Comparison of ENCODE assay signal across 11 cellular contexts in the genomic region with DNA sequence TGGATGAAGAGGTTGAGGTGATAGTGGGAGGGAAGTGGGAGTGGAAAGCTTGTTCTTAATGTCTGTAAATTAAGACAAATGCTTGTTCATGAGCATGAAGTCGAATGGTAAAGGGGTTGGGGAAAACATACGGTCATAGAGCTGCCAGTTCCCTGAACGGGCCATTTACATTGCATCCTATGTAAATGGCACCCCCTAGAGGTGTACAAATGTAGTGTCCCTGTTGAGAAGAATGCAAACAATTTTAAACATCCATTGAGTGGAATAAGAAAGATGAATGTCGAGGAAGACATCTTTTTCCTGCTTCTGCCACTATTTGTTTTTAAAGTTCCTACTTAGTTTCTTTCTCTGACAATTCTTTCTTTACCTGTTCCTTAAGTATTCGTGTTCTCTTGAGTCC.
A peak's percentile ranks its signal among the peaks of the same experiment; 100 is the strongest.
DNase-seq lines count a peak whose midpoint lies in the region; ATAC-seq and TF ChIP-seq lines count a peak whose summit lies in the region.
"Had no signal": no experiment of that assay in that cellular context is flagged by ENCODE, and none has a peak within 500 bp of the region (broad histone marks: within the 10 kb centered on the region; RNA-seq: fewer than 3 reads in every experiment).

No MANE protein-coding gene starts in this region.

- TF ChIP-seq CTCF in Loucy (conservative IDR thresholded peaks at IDR 0.05; ENCODE audit: low read length) = peak; percentile 70
- peak; percentile 33 for TF ChIP-seq CTCF in brain microvascular endothelial cell (IDR thresholded peaks at IDR 0.05; ENCODE audit: low read depth, low read length, missing control alignments)
- peak in 1 of 6 experiments; percentile 27 for TF ChIP-seq CTCF in esophagus squamous epithelium (IDR thresholded peaks at IDR 0.05)

- no peak overlapping the region for H2BK120ac ChIP-seq in neuronal stem cell (ENCODE audit: low read depth, low read length)

- H3F3A ChIP-seq in Loucy (ENCODE audit: low read depth) = no peaks in the 10 kb centered on the region

- no peak overlapping the region for H3K4me2 ChIP-seq in Loucy (ENCODE audit: low read depth, low read length, poor library complexity, severe bottlenecking)
- no peak overlapping the region for H3K4me2 ChIP-seq in neuronal stem cell (ENCODE audit: insufficient read depth, low read length, poor library complexity, severe bottlenecking)

- no peak overlapping the region for H3K23ac ChIP-seq in neuronal stem cell (ENCODE audit: low read depth, low read length, poor library complexity)

- no peak overlapping the region for H3K18ac ChIP-seq in neuronal stem cell (ENCODE audit: low read length)

- intact Hi-C loops in esophagus squamous epithelium (cut with DNase I) = no loop called here

- H3K27ac ChIP-seq in brain microvascular endothelial cell (no peak overlapping the region), neuronal stem cell (replicated peaks; ENCODE audit: low read length) (no peak overlapping the region), esophagus squamous epithelium (no peak overlapping the region)

- H2AK5ac ChIP-seq in neuronal stem cell (ENCODE audit: low read depth, low read length) = no peak overlapping the region

- no peak overlapping the region for H2BK5ac ChIP-seq in neuronal stem cell (ENCODE audit: low read length)

- no peaks in the 10 kb centered on the region for H3K79me1 ChIP-seq in neuronal stem cell (ENCODE audit: low read depth, low read length)

- no peak overlapping the region for H2BK12ac ChIP-seq in neuronal stem cell (ENCODE audit: low read length)

- no peak overlapping the region for H2BK15ac ChIP-seq in neuronal stem cell (ENCODE audit: low read length)

- H4K8ac ChIP-seq in neuronal stem cell (ENCODE audit: low read depth, low read length) = no peak overlapping the region

- no peaks in the 10 kb centered on the region for H3K4me1 ChIP-seq in Loucy (ENCODE audit: insufficient read depth, low read length, poor library complexity, severe bottlenecking)
- peaks cover 0 to 2% of the 10 kb centered on the region in 2 donors for H3K4me1 ChIP-seq in neuronal stem cell (ENCODE audit: control insufficient read depth in 2 of 2, insufficient read depth in 1 of 2, low read depth in 1 of 2, low read length in 2 of 2)
- no peaks in the 10 kb centered on the region for H3K4me1 ChIP-seq in esophagus squamous epithelium

- peak; percentile 1 for DNase-seq in NCI-H1105 treated with DMSO at 0.1 percent for 48 hours (lab: John Stamatoyannopoulos, UW)
- DNase-seq in NCI-H1105 (lab: John Stamatoyannopoulos, UW) = no peak
- DNase-seq in brain microvascular endothelial cell = no peak
- DNase-seq in neuronal stem cell (ENCODE audit: low spot score) = peak; percentile 3
- DNase-seq in esophagus squamous epithelium (lab: John Stamatoyannopoulos, UW) = no peak
- no peak for DNase-seq in NCI-H128 (lab: John Stamatoyannopoulos, UW; ENCODE audit: unreplicated experiment)
- DNase-seq: activated naive CD4-positive, alpha-beta T cell; AML-193; NCI-H1436 treated with DMSO at 0.1 percent for 48 hours had no signal

- no peak for TF ChIP-seq POLR2A in esophagus squamous epithelium (IDR thresholded peaks at IDR 0.05)

- no peak overlapping the region for H4K91ac ChIP-seq in neuronal stem cell (ENCODE audit: low read depth, low read length, poor library complexity)

- in situ Hi-C loops in brain microvascular endothelial cell (cut with HindIII; ENCODE audit: low pct_ligation_motif_present, low sequenced_read_pairs) = no loop called here

- ATAC-seq in HG03039 (IDR thresholded peaks at IDR 0.05; ENCODE audit: unreplicated experiment) = no peak

- no peak overlapping the region for H3K9ac ChIP-seq in Loucy (ENCODE audit: low read depth, low read length, poor library complexity, severe bottlenecking)
- H3K9ac ChIP-seq in neuronal stem cell (ENCODE audit: low read depth, low read length, poor library complexity) = no peak overlapping the region

- H3K9me3 ChIP-seq in Loucy (ENCODE audit: insufficient read depth, low read depth, low read length) (no peaks in the 10 kb centered on the region), neuronal stem cell (replicated peaks in 1 of 2; ENCODE audit: control insufficient read depth in 2 of 2, insufficient read depth in 1 of 2, low read depth in 1 of 2, low read length in 2 of 2) (peaks cover 0 to 1% of the 10 kb centered on the region in 2 donors), esophagus squamous epithelium (no peaks in the 10 kb centered on the region)

- no peak overlapping the region for H3K4me3 ChIP-seq in Loucy (ENCODE audit: low read length, poor library complexity, severe bottlenecking)
- H3K4me3 ChIP-seq in brain microvascular endothelial cell (ENCODE audit: low read depth, low read length) = no peak overlapping the region
- H3K4me3 ChIP-seq in neuronal stem cell (ENCODE audit: low read length in 2 of 2) = no peak overlapping the region
- no peak overlapping the region for H3K4me3 ChIP-seq in esophagus squamous epithelium

- no CpG with 5 or more reads among the region's 5 CpGs for WGBS in neuronal stem cell (ENCODE audit: extremely low coverage in 2 of 2, insufficient read length in 2 of 2, insufficient replicate concordance in 1 of 2), 2 donors
- 51 to 62% methylated on average over 5 of the region's 5 CpGs for WGBS in esophagus squamous epithelium, 2 donors

- H3K4ac ChIP-seq in neuronal stem cell (ENCODE audit: low read length) = no peak overlapping the region

- H3K36me3 ChIP-seq in Loucy (ENCODE audit: insufficient read depth, low read length) = no peaks in the 10 kb centered on the region
- H3K36me3 ChIP-seq in brain microvascular endothelial cell (replicated peaks) = no peaks in the 10 kb centered on the region
- H3K36me3 ChIP-seq in neuronal stem cell (replicated peaks in 1 of 2; ENCODE audit: control insufficient read depth in 2 of 2, insufficient read depth in 2 of 2, low read length in 2 of 2) = no peaks in the 10 kb centered on the region
- no peaks in the 10 kb centered on the region for H3K36me3 ChIP-seq in esophagus squamous epithelium

- H2AFZ ChIP-seq in Loucy (ENCODE audit: low read length) (no peak overlapping the region), neuronal stem cell (ENCODE audit: low read length) (no peak overlapping the region)

- H3K79me2 ChIP-seq in Loucy (ENCODE audit: insufficient read depth, low read length) = no peaks in the 10 kb centered on the region

- no peaks in the 10 kb centered on the region for H3K9me2 ChIP-seq in Loucy (replicated peaks; ENCODE audit: low read depth, low read length)

- H3K27me3 ChIP-seq in Loucy (ENCODE audit: insufficient read depth, low read length, poor library complexity, severe bottlenecking) (no peaks in the 10 kb centered on the region), brain microvascular endothelial cell (replicated peaks) (no peaks in the 10 kb centered on the region), neuronal stem cell (ENCODE audit: control insufficient read depth in 3 of 3, insufficient read depth in 3 of 3, low read depth in 1 of 3, low read length in 3 of 3) (no peaks in the 10 kb centered on the region), esophagus squamous epithelium (no peaks in the 10 kb centered on the region)

- no peaks in the 10 kb centered on the region for H4K20me1 ChIP-seq in Loucy (ENCODE audit: insufficient read depth, low read length, poor library complexity, severe bottlenecking)

- H3K14ac ChIP-seq in neuronal stem cell (ENCODE audit: low read length) = no peak overlapping the region

Comparison
In these comparisons a context has a peak if more than half of its experiments do, and no peak if none do; other contexts are left out.
1. DNase-seq: peak in NCI-H1105 treated with DMSO at 0.1 percent for 48 hours (single experiment) and neuronal stem cell (single experiment); none in NCI-H1105 (single experiment), brain microvascular endothelial cell (single experiment), esophagus squamous epithelium (single experiment) and NCI-H128 (single experiment).